Comparison of ENCODE assay signal across 32 cellular contexts in the genomic region with DNA sequence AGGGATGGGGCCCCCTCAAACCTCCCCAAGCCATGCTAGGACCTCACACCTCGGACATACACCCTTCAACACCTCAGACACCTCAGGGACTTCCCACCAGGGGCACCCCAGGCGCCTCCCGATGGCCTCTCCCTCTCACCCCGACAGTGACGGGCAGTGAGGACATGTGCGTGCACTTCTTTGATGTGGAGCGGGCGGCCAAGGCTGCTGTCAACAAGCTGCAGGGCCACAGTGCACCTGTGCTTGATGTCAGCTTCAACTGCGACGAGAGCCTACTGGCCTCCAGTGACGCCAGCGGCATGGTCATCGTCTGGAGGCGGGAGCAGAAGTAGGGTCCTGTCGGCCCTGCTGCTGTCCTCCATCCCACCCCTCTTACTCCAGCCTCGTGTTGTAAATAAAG.
"Had no signal": no experiment of that assay in that cellular context is flagged by ENCODE, and none has a peak within 500 bp of the region (broad histone marks: within the 10 kb centered on the region; RNA-seq: fewer than 3 reads in every experiment).

No MANE protein-coding gene starts in this region.

- H3K4me3 ChIP-seq: adrenal gland, ascending aorta, body of pancreas, breast epithelium, cardiac muscle cell had no signal

- H3K9me3 ChIP-seq: adrenal gland, ascending aorta, body of pancreas, breast epithelium had no signal

- H3K4me1 ChIP-seq: adrenal gland, ascending aorta, body of pancreas, breast epithelium had no signal

- FAIRE-seq: astrocyte, bronchial epithelial cell had no signal

- H3K36me3 ChIP-seq: breast epithelium, cardiac muscle cell had no signal

- ATAC-seq: activated naive CD4-positive, alpha-beta T cell treated with anti-CD3 and anti-CD28 coated beads, Interleukin-2, amount 50 U/mL, for 72 hours; activated naive CD8-positive, alpha-beta T cell treated with anti-CD3 and anti-CD28 coated beads, Interleukin-2, amount 50 U/mL, for 24 hours; activated T-cell treated with anti-CD3 and anti-CD28 coated beads, Interleukin-2, amount 50 U/mL, for 4 hours; activated T-cell treated with anti-CD3 and anti-CD28 coated beads, Interleukin-2, amount 50 U/mL, for 72 hours; activated T-helper 17 cell treated with anti-CD3 and anti-CD28 coated beads, Interleukin-2, amount 50 U/mL, for 72 hours; body of pancreas had no signal

- DNase-seq: activated effector memory CD4-positive, alpha-beta T cell treated with anti-CD3 and anti-CD28 coated beads, Interleukin-2, amount 50 U/mL, for 16 hours; activated effector memory CD4-positive, alpha-beta T cell treated with Interleukin-2 at 50 U/mL for 16 hours; activated gamma-delta T cell; activated gamma-delta T cell treated with Interleukin-2 at 50 U/mL for 16 hours; activated naive CD4-positive, alpha-beta T cell; activated naive CD4-positive, alpha-beta T cell treated with anti-CD3 and anti-CD28 coated beads for 36 hours; activated naive CD4-positive, alpha-beta T cell treated with anti-CD3 and anti-CD28 coated beads, Interleukin-2, amount 10 ng/mL, durations not matched to agents 7 days and 5 days; activated naive CD4-positive, alpha-beta T cell treated with anti-CD3 and anti-CD28 coated beads, Interleukin-2, amount 50 U/mL, for 16 hours; activated naive CD4-positive, alpha-beta T cell treated with Interleukin-2 at 50 U/mL for 16 hours; activated naive CD8-positive, alpha-beta T cell treated with anti-CD3 and anti-CD28 coated beads for 36 hours; activated naive CD8-positive, alpha-beta T cell treated with anti-CD3 and anti-CD28 coated beads, Interleukin-2, amount 10 ng/mL, durations not matched to agents 7 days and 5 days; activated naive CD8-positive, alpha-beta T cell treated with anti-CD3 and anti-CD28 coated beads, Interleukin-2, amount 50 U/mL, for 24 hours; activated T-cell treated with anti-CD3 and anti-CD28 coated beads, Interleukin-2, amount 50 U/mL, for 24 hours; activated T-cell treated with anti-CD3 and anti-CD28 coated beads, Interleukin-2, amount 50 U/mL, for 4 hours; activated T-cell treated with anti-CD3 and anti-CD28 coated beads, Interleukin-2, amount 50 U/mL, for 48 hours; activated T-cell treated with anti-CD3 and anti-CD28 coated beads, Interleukin-2, amount 50 U/mL, for 72 hours; adrenal gland; amniotic stem cell; amygdala; anterior cingulate cortex; body of pancreas; brain microvascular endothelial cell; caudate nucleus; central memory CD4-positive, alpha-beta T cell; cerebellar nuclear complex had no signal

- H3K27ac ChIP-seq: adrenal gland, ascending aorta, body of pancreas, brain microvascular endothelial cell, breast epithelium, cardiac muscle cell had no signal

- H3K27me3 ChIP-seq: adrenal gland, ascending aorta, body of pancreas, brain microvascular endothelial cell, cardiac muscle cell had no signal
